27 cellular contexts compared by ENCODE assay signal in the genomic region with DNA sequence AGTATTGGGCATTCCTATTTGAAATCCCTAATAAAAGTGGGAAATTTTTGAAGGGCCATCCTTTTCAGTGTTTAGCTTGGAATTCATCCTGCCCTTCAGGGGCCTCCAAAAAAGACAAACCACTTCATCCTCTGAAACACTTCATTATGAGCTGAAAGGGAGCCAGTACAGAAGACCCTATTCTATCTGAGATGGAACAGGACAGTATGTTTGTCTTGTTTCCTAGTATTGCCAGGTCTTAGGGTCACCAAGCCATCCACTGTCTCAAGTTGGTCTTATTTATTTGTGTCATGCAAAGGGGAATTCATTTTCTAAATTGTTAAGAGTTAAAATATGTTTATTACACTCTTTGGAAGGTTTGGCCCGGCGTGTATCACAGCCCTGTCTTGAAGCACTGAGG.
"Had no signal": no experiment of that assay in that cellular context is flagged by ENCODE, and none has a peak within 500 bp of the region (broad histone marks: within the 10 kb centered on the region; RNA-seq: fewer than 3 reads in every experiment).

No MANE protein-coding gene starts in this region.

- DNase-seq: activated CD4-positive, alpha-beta memory T cell treated with anti-CD3 and anti-CD28 coated beads, Interleukin-2, amount 10 ng/mL, durations not matched to agents 7 days and 5 days; activated CD4-positive, alpha-beta T cell treated with anti-CD3 and anti-CD28 coated beads for 1 hour; activated CD4-positive, alpha-beta T cell treated with anti-CD3 and anti-CD28 coated beads for 4 hours; activated CD4-positive, alpha-beta T cell treated with anti-CD3 and anti-CD28 coated beads, Interleukin-2, amount 10 ng/mL, durations not matched to agents 7 days and 5 days; activated CD4-positive, alpha-beta T cell treated with anti-CD3 and anti-CD28 coated beads, Interleukin-2, amount 50 U/mL, for 4 hours; activated CD8-positive, alpha-beta memory T cell treated with anti-CD3 and anti-CD28 coated beads, Interleukin-2, amount 50 U/mL, for 48 hours; activated gamma-delta T cell; activated naive CD4-positive, alpha-beta T cell; activated naive CD4-positive, alpha-beta T cell treated with anti-CD3 and anti-CD28 coated beads, Interleukin-2, amount 10 ng/mL, durations not matched to agents 7 days and 5 days; activated T-cell treated with anti-CD3 and anti-CD28 coated beads for 4 hours; activated T-cell treated with anti-CD3 and anti-CD28 coated beads, Interleukin-2, amount 50 U/mL, for 24 hours; activated T-cell treated with anti-CD3 and anti-CD28 coated beads, Interleukin-2, amount 50 U/mL, for 72 hours; amniotic stem cell; anterior cingulate cortex; brain microvascular endothelial cell; caudate nucleus; cortex of kidney; dermis blood vessel endothelial cell; effector CD4-positive, alpha-beta T cell; effector memory CD8-positive, alpha-beta T cell; erythroblast; T-helper 2 cell had no signal

- H3K27ac Mint-ChIP-seq: activated CD4-positive, alpha-beta memory T cell treated with anti-CD3 and anti-CD28 coated beads, Interleukin-2, amount 10 ng/mL, durations not matched to agents 7 days and 5 days; activated CD4-positive, alpha-beta T cell treated with anti-CD3 and anti-CD28 coated beads, Interleukin-2, amount 10 ng/mL, durations not matched to agents 7 days and 5 days; activated naive CD4-positive, alpha-beta T cell treated with anti-CD3 and anti-CD28 coated beads, Interleukin-2, amount 10 ng/mL, durations not matched to agents 7 days and 5 days; activated naive CD8-positive, alpha-beta T cell; activated T-cell treated with anti-CD3 and anti-CD28 coated beads, Interleukin-2, amount 50 U/mL, for 24 hours; activated T-cell treated with anti-CD3 and anti-CD28 coated beads, Interleukin-2, amount 50 U/mL, for 72 hours; effector memory CD8-positive, alpha-beta T cell; WTC11 had no signal

- H3K36me3 Mint-ChIP-seq: activated naive CD4-positive, alpha-beta T cell treated with anti-CD3 and anti-CD28 coated beads, Interleukin-2, amount 10 ng/mL, durations not matched to agents 7 days and 5 days had no signal

- H3K4me1 Mint-ChIP-seq: activated CD4-positive, alpha-beta memory T cell treated with anti-CD3 and anti-CD28 coated beads, Interleukin-2, amount 10 ng/mL, durations not matched to agents 7 days and 5 days; activated CD4-positive, alpha-beta T cell treated with anti-CD3 and anti-CD28 coated beads, Interleukin-2, amount 10 ng/mL, durations not matched to agents 7 days and 5 days; activated naive CD4-positive, alpha-beta T cell treated with anti-CD3 and anti-CD28 coated beads, Interleukin-2, amount 10 ng/mL, durations not matched to agents 7 days and 5 days had no signal

- H3K4me3 Mint-ChIP-seq: activated CD4-positive, alpha-beta memory T cell treated with anti-CD3 and anti-CD28 coated beads, Interleukin-2, amount 10 ng/mL, durations not matched to agents 7 days and 5 days; activated CD4-positive, alpha-beta T cell treated with anti-CD3 and anti-CD28 coated beads, Interleukin-2, amount 10 ng/mL, durations not matched to agents 7 days and 5 days; activated naive CD4-positive, alpha-beta T cell treated with anti-CD3 and anti-CD28 coated beads, Interleukin-2, amount 10 ng/mL, durations not matched to agents 7 days and 5 days; activated naive CD8-positive, alpha-beta T cell; activated T-cell treated with anti-CD3 and anti-CD28 coated beads, Interleukin-2, amount 50 U/mL, for 24 hours; activated T-cell treated with anti-CD3 and anti-CD28 coated beads, Interleukin-2, amount 50 U/mL, for 72 hours; effector memory CD8-positive, alpha-beta T cell; WTC11 had no signal

- H3K36me3 ChIP-seq: brain microvascular endothelial cell, esophagus muscularis mucosa, gastroesophageal sphincter had no signal

- ATAC-seq: activated T-cell treated with anti-CD3 and anti-CD28 coated beads, Interleukin-2, amount 50 U/mL, for 72 hours; effector memory CD8-positive, alpha-beta T cell; gastroesophageal sphincter; WTC11 had no signal

- H3K27me3 Mint-ChIP-seq: activated CD4-positive, alpha-beta memory T cell treated with anti-CD3 and anti-CD28 coated beads, Interleukin-2, amount 10 ng/mL, durations not matched to agents 7 days and 5 days; activated CD4-positive, alpha-beta T cell treated with anti-CD3 and anti-CD28 coated beads, Interleukin-2, amount 10 ng/mL, durations not matched to agents 7 days and 5 days; activated naive CD4-positive, alpha-beta T cell treated with anti-CD3 and anti-CD28 coated beads, Interleukin-2, amount 10 ng/mL, durations not matched to agents 7 days and 5 days; activated naive CD8-positive, alpha-beta T cell; activated T-cell treated with anti-CD3 and anti-CD28 coated beads, Interleukin-2, amount 50 U/mL, for 24 hours; effector memory CD8-positive, alpha-beta T cell had no signal

- H3K4me3 ChIP-seq: esophagus muscularis mucosa, gastroesophageal sphincter had no signal

- H3K9me3 Mint-ChIP-seq: effector memory CD8-positive, alpha-beta T cell had no signal

- H3K9me3 ChIP-seq: esophagus muscularis mucosa, gastroesophageal sphincter had no signal

- H3K27me3 ChIP-seq: brain microvascular endothelial cell, esophagus muscularis mucosa, gastroesophageal sphincter had no signal

- H3K27ac ChIP-seq: brain microvascular endothelial cell, esophagus muscularis mucosa, gastroesophageal sphincter, VCaP had no signal
